ENCODE assay signal across 8 cellular contexts in genomic region chr16:49755291-49755611, GRCh38.
DNase-seq lines count a peak whose midpoint lies in the region; ATAC-seq and TF ChIP-seq lines count a peak whose summit lies in the region.

No MANE protein-coding gene starts in this region.

- ATAC-seq in gastroesophageal sphincter (peak; percentile 68), GM21447 (IDR thresholded peaks at IDR 0.05; ENCODE audit: unreplicated experiment) (no peak)

- H3K36me3 Mint-ChIP-seq in osteocyte (ENCODE audit: unreplicated experiment) = peaks cover 2% of the 10 kb centered on the region
- no peaks in the 10 kb centered on the region for H3K36me3 Mint-ChIP-seq in activated CD4-positive, alpha-beta memory T cell treated with anti-CD3 and anti-CD28 coated beads, Interleukin-2, amount 10 ng/mL, durations not matched to agents 7 days and 5 days (ENCODE audit: low read depth)

- H3K27ac Mint-ChIP-seq in osteocyte (ENCODE audit: unreplicated experiment) = peak overlapping the region; percentile 54
- no peak overlapping the region for H3K27ac Mint-ChIP-seq in activated CD4-positive, alpha-beta memory T cell treated with anti-CD3 and anti-CD28 coated beads, Interleukin-2, amount 10 ng/mL, durations not matched to agents 7 days and 5 days

- H3K4me1 ChIP-seq in SJSA1 (replicated peaks) = peaks cover 52% of the 10 kb centered on the region
- peaks cover 0 to 29% (median 18%) of the 10 kb centered on the region in 3 donors for H3K4me1 ChIP-seq in gastroesophageal sphincter

- DNase-seq in G401 (ENCODE audit: low spot score) (peak; percentile 41), SJSA1 (ENCODE audit: low read depth in 1 of 2, low spot score in 2 of 2) (peak in 1 of 2 experiments; percentile 74), osteocyte (ENCODE audit: extremely low spot score, unreplicated experiment) (no peak)
- no peak for DNase-seq in stimulated activated CD4-positive, alpha-beta T cell treated with anti-CD3 and anti-CD28 coated beads, Interleukin-12 subunit alpha, Interleukin-12 subunit beta, amount 100 ng/mL, for 4 hours
- DNase-seq in activated CD4-positive, alpha-beta memory T cell treated with anti-CD3 and anti-CD28 coated beads, Interleukin-2, amount 10 ng/mL, durations not matched to agents 7 days and 5 days = no peak
- no peak for DNase-seq in activated CD8-positive, alpha-beta memory T cell treated with anti-CD3 and anti-CD28 coated beads for 24 hours

- TF ChIP-seq CTCF in gastroesophageal sphincter (IDR thresholded peaks at IDR 0.05) (peak in 3 of 4 experiments; percentile 53 to 65 (median 58)), osteocyte (IDR thresholded peaks at IDR 0.05) (peak; percentile 65)

- POLR2A ChIA-PET in activated CD4-positive, alpha-beta memory T cell treated with anti-CD3 and anti-CD28 coated beads, Interleukin-2, amount 10 ng/mL, durations not matched to agents 7 days and 5 days (lab: Charles Lee) = no interaction called here

- H3K4me3 ChIP-seq in SJSA1 (peak overlapping the region; percentile 27), gastroesophageal sphincter (peak overlapping the region; percentile 39 to 54)

- H3K27ac ChIP-seq in SJSA1 (peak overlapping the region; percentile 98), gastroesophageal sphincter (peak overlapping the region in 3 of 4 donors; percentile 70 to 77 (median 77))

- peaks cover 5% of the 10 kb centered on the region for H3K27me3 Mint-ChIP-seq in osteocyte (ENCODE audit: unreplicated experiment)
- H3K27me3 Mint-ChIP-seq in activated CD4-positive, alpha-beta memory T cell treated with anti-CD3 and anti-CD28 coated beads, Interleukin-2, amount 10 ng/mL, durations not matched to agents 7 days and 5 days = peaks cover 34% of the 10 kb centered on the region

- H3K36me3 ChIP-seq in SJSA1 = no peaks in the 10 kb centered on the region
- no peaks in the 10 kb centered on the region for H3K36me3 ChIP-seq in gastroesophageal sphincter

- TF ChIP-seq POLR2A in gastroesophageal sphincter (IDR thresholded peaks at IDR 0.05) = no peak

- in situ Hi-C loops in G401 (cut with HindIII; ENCODE audit: low sequenced_read_pairs) = no loop called here

- H3K27me3 ChIP-seq in SJSA1 (replicated peaks) = no peaks in the 10 kb centered on the region
- no peaks in the 10 kb centered on the region for H3K27me3 ChIP-seq in gastroesophageal sphincter

- H3K4me1 Mint-ChIP-seq in osteocyte (ENCODE audit: unreplicated experiment) = peaks cover 27% of the 10 kb centered on the region
- H3K4me1 Mint-ChIP-seq in activated CD4-positive, alpha-beta memory T cell treated with anti-CD3 and anti-CD28 coated beads, Interleukin-2, amount 10 ng/mL, durations not matched to agents 7 days and 5 days = peaks cover 5% of the 10 kb centered on the region

- H3K9me3 Mint-ChIP-seq in osteocyte (ENCODE audit: unreplicated experiment) = no peaks in the 10 kb centered on the region
- no peaks in the 10 kb centered on the region for H3K9me3 Mint-ChIP-seq in activated CD4-positive, alpha-beta memory T cell treated with anti-CD3 and anti-CD28 coated beads, Interleukin-2, amount 10 ng/mL, durations not matched to agents 7 days and 5 days

- H3K9me3 ChIP-seq in SJSA1 (replicated peaks) (no peaks in the 10 kb centered on the region), gastroesophageal sphincter (no peaks in the 10 kb centered on the region)

- CTCF ChIA-PET in activated CD4-positive, alpha-beta memory T cell treated with anti-CD3 and anti-CD28 coated beads, Interleukin-2, amount 10 ng/mL, durations not matched to agents 7 days and 5 days (lab: Charles Lee) = interaction anchor here (1.5 kb wide), 1 partner anchor 25 kb away, joined by 3 read pairs; no protein-coding TSS in a partner anchor

- H3K4me3 Mint-ChIP-seq in osteocyte (ENCODE audit: unreplicated experiment) = peak overlapping the region; percentile 49
- H3K4me3 Mint-ChIP-seq in activated CD4-positive, alpha-beta memory T cell treated with anti-CD3 and anti-CD28 coated beads, Interleukin-2, amount 10 ng/mL, durations not matched to agents 7 days and 5 days = no peak overlapping the region

- 0 to 9% methylated on average over 8 to 11 of the region's 11 CpGs for WGBS in gastroesophageal sphincter (ENCODE audit: low coverage in 1 of 2), 2 donors

- no peak for TF ChIP-seq EP300 in gastroesophageal sphincter (IDR thresholded peaks at IDR 0.05)
